1 cellular context compared by ENCODE assay signal in genomic region chr17:75459246-75459589, GRCh38.
TF ChIP-seq lines count a peak whose summit lies in the region.

No MANE protein-coding gene starts in this region.

TF ChIP-seq in GM23338, 12 proteins besides CTCF, POLR2A, EP300 and RAD21:
- TF ChIP-seq JUNB (IDR thresholded peaks at IDR 0.05; ENCODE audit: unreplicated experiment) (no peak), ZNF114 (CRISPR knock-in tag; IDR thresholded peaks at IDR 0.05) (no peak), NANOG (IDR thresholded peaks at IDR 0.05; ENCODE audit: borderline replicate concordance) (no peak), STAT1 (IDR thresholded peaks at IDR 0.05; ENCODE audit: unreplicated experiment) (no peak), EZH2 (IDR thresholded peaks at IDR 0.05; ENCODE audit: low read depth, unreplicated experiment) (no peak), CREB1 (CRISPR knock-in tag; IDR thresholded peaks at IDR 0.05; ENCODE audit: low read depth) (no peak), ETS1 (IDR thresholded peaks at IDR 0.05) (no peak), ZNF331 (CRISPR knock-in tag; IDR thresholded peaks at IDR 0.05; ENCODE audit: low read depth) (no peak), EZH2phosphoT487 (IDR thresholded peaks at IDR 0.05; ENCODE audit: unreplicated experiment) (no peak), POLR2AphosphoS5 (IDR thresholded peaks at IDR 0.05; ENCODE audit: low read depth) (no peak)
- TF ChIP-seq, protein P1, sequence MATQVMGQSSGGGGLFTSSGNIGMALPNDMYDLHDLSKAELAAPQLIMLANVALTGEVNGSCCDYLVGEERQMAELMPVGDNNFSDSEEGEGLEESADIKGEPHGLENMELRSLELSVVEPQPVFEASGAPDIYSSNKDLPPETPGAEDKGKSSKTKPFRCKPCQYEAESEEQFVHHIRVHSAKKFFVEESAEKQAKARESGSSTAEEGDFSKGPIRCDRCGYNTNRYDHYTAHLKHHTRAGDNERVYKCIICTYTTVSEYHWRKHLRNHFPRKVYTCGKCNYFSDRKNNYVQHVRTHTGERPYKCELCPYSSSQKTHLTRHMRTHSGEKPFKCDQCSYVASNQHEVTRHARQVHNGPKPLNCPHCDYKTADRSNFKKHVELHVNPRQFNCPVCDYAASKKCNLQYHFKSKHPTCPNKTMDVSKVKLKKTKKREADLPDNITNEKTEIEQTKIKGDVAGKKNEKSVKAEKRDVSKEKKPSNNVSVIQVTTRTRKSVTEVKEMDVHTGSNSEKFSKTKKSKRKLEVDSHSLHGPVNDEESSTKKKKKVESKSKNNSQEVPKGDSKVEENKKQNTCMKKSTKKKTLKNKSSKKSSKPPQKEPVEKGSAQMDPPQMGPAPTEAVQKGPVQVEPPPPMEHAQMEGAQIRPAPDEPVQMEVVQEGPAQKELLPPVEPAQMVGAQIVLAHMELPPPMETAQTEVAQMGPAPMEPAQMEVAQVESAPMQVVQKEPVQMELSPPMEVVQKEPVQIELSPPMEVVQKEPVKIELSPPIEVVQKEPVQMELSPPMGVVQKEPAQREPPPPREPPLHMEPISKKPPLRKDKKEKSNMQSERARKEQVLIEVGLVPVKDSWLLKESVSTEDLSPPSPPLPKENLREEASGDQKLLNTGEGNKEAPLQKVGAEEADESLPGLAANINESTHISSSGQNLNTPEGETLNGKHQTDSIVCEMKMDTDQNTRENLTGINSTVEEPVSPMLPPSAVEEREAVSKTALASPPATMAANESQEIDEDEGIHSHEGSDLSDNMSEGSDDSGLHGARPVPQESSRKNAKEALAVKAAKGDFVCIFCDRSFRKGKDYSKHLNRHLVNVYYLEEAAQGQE (IDR thresholded peaks at IDR 0.05; ENCODE audit: unreplicated experiment), result no peak
- TF ChIP-seq, protein P2, sequence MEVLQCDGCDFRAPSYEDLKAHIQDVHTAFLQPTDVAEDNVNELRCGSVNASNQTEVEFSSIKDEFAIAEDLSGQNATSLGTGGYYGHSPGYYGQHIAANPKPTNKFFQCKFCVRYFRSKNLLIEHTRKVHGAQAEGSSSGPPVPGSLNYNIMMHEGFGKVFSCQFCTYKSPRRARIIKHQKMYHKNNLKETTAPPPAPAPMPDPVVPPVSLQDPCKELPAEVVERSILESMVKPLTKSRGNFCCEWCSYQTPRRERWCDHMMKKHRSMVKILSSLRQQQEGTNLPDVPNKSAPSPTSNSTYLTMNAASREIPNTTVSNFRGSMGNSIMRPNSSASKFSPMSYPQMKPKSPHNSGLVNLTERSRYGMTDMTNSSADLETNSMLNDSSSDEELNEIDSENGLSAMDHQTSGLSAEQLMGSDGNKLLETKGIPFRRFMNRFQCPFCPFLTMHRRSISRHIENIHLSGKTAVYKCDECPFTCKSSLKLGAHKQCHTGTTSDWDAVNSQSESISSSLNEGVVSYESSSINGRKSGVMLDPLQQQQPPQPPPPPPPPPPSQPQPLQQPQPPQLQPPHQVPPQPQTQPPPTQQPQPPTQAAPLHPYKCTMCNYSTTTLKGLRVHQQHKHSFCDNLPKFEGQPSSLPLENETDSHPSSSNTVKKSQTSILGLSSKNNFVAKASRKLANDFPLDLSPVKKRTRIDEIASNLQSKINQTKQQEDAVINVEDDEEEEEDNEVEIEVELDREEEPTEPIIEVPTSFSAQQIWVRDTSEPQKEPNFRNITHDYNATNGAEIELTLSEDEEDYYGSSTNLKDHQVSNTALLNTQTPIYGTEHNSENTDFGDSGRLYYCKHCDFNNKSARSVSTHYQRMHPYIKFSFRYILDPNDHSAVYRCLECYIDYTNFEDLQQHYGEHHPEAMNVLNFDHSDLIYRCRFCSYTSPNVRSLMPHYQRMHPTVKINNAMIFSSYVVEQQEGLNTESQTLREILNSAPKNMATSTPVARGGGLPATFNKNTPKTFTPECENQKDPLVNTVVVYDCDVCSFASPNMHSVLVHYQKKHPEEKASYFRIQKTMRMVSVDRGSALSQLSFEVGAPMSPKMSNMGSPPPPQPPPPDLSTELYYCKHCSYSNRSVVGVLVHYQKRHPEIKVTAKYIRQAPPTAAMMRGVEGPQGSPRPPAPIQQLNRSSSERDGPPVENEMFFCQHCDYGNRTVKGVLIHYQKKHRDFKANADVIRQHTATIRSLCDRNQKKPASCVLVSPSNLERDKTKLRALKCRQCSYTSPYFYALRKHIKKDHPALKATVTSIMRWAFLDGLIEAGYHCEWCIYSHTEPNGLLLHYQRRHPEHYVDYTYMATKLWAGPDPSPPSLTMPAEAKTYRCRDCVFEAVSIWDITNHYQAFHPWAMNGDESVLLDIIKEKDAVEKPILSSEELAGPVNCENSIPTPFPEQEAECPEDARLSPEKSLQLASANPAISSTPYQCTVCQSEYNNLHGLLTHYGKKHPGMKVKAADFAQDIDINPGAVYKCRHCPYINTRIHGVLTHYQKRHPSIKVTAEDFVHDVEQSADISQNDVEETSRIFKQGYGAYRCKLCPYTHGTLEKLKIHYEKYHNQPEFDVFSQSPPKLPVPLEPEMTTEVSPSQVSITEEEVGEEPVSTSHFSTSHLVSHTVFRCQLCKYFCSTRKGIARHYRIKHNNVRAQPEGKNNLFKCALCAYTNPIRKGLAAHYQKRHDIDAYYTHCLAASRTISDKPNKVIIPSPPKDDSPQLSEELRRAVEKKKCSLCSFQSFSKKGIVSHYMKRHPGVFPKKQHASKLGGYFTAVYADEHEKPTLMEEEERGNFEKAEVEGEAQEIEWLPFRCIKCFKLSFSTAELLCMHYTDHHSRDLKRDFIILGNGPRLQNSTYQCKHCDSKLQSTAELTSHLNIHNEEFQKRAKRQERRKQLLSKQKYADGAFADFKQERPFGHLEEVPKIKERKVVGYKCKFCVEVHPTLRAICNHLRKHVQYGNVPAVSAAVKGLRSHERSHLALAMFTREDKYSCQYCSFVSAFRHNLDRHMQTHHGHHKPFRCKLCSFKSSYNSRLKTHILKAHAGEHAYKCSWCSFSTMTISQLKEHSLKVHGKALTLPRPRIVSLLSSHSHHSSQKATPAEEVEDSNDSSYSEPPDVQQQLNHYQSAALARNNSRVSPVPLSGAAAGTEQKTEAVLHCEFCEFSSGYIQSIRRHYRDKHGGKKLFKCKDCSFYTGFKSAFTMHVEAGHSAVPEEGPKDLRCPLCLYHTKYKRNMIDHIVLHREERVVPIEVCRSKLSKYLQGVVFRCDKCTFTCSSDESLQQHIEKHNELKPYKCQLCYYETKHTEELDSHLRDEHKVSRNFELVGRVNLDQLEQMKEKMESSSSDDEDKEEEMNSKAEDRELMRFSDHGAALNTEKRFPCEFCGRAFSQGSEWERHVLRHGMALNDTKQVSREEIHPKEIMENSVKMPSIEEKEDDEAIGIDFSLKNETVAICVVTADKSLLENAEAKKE (CRISPR knock-in tag; IDR thresholded peaks at IDR 0.05), result no peak
